Comparison of ENCODE assay signal across 10 cellular contexts in the genomic region with DNA sequence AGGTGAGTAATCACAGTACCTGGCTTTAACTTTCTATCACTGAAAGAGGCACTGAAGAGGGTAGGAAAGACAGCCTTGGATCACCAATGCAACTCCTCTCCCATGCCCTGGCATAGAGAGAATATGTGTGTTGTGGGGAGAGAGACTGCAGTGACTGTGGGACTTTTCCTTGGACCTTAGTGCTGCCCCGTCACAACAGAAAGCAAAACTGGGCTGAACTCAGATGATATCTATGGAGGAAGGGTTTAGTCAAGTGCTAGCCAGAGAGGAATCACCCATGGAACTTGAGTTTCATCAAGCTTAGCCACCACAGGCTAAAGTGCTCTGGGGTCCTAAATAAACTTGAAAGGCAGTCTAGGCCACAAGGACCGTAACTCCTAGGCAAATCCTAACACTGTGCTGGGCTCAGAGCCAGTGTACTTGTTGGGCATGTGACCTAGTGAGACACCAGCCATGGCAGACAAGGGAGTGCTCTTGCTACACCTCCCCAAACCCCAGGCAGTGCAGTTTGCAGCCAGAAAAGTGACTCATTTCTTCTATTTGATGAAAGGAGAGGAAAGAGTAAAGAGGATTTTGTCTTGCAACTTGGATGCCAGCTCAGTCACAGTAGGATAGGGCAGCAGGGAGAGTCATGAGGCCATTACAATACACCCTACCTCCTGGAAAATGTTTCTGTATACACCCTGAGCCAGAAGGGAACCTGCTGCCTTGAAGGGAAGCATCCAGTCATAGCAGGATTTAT.
A peak's percentile ranks its signal among the peaks of the same experiment; 100 is the strongest.
DNase-seq lines count a peak whose midpoint lies in the region; ATAC-seq and TF ChIP-seq lines count a peak whose summit lies in the region.
"Had no signal": no experiment of that assay in that cellular context is flagged by ENCODE, and none has a peak within 500 bp of the region (broad histone marks: within the 10 kb centered on the region; RNA-seq: fewer than 3 reads in every experiment).

No MANE protein-coding gene starts in this region.

- H3K9me3 ChIP-seq in MG63: peaks cover 4% of the 10 kb centered on the region; the same call in 1 of the 2 replicates

- H3K27me3 ChIP-seq in MG63: no peaks in the 10 kb centered on the region

- no peaks in the 10 kb centered on the region for H3K36me3 ChIP-seq in MG63

- ATAC-seq in omental fat pad (ENCODE audit: low FRiP score) (peak; percentile 51), HG02970 (IDR thresholded peaks at IDR 0.05; ENCODE audit: low FRiP score, unreplicated experiment) (no peak)

- TF ChIP-seq CTCF in choroid plexus epithelial cell (conservative IDR thresholded peaks at IDR 0.05; ENCODE audit: low read depth, low read length): no peak
- no peak for TF ChIP-seq CTCF in omental fat pad (IDR thresholded peaks at IDR 0.05)

- no peak overlapping the region for H3K4me3 ChIP-seq in MG63
- H3K4me3 ChIP-seq in choroid plexus epithelial cell (ENCODE audit: low read depth, low read length): no peak overlapping the region

- DNase-seq in ELR (ENCODE audit: low read depth): peak; percentile 70
- DNase-seq in MG63: peak; percentile 92
- DNase-seq in choroid plexus epithelial cell (ENCODE audit: low read depth): peak; percentile 42
- DNase-seq in omental fat pad (ENCODE audit: low spot score): no peak
- DNase-seq in NCI-H2107 (lab: John Stamatoyannopoulos, UW): no peak
- no peak for DNase-seq in NCI-H1930 (lab: John Stamatoyannopoulos, UW)
- DNase-seq in D341Med (ENCODE audit: low spot score): no peak
- DNase-seq: DND-41, NCI-H2171 treated with DMSO at 0.1 percent for 48 hours had no signal

Comparison
In these comparisons a context has a peak if more than half of its experiments do, and no peak if none do; other contexts are left out.
1. DNase-seq: peak in ELR (single experiment), MG63 (single experiment) and choroid plexus epithelial cell (single experiment); none in omental fat pad (single experiment), NCI-H2107 (single experiment), NCI-H1930 (0 of 2) and D341Med (single experiment).